28 cellular contexts compared by ENCODE assay signal in the genomic region with DNA sequence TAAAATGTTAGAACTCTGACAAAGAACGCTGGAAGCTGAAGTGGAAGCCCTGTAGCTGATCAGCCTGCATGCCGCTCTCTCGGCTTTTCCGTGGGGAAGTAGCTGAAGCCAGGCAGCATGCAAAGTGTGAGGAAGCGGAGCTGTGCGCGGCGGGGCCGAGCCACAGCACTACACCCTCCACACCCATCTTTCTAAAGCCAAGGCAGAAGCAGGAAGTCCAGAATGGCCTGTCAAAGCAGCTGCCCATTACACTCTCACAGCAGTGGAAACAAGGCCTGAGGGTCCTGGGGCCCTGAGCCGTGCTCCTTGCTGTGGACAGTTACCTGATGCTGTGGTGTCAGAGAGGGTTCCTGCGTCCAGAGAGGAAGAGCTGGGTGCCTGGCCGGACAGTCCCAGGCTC.
DNase-seq lines count a peak whose midpoint lies in the region; ATAC-seq, FAIRE-seq and TF ChIP-seq lines count a peak whose summit lies in the region.
"Had no signal": no experiment of that assay in that cellular context is flagged by ENCODE, and none has a peak within 500 bp of the region (broad histone marks: within the 10 kb centered on the region; RNA-seq: fewer than 3 reads in every experiment).

No MANE protein-coding gene starts in this region.

- H3K4me3 Mint-ChIP-seq in H9, result no peak overlapping the region
- H3K4me3 Mint-ChIP-seq in osteocyte (ENCODE audit: unreplicated experiment), result no peak overlapping the region
- H3K4me3 Mint-ChIP-seq: activated CD4-positive, alpha-beta memory T cell treated with anti-CD3 and anti-CD28 coated beads for 36 hours; GM23338; T-helper 1 cell treated with Interleukin-12 subunit alpha and Interleukin-12 subunit beta and Interleukin-4 antibody, amounts not matched to agents 30 μg/mL and 1 μg/mL, for 36 hours had no signal

- no peak overlapping the region for H3K4me3 ChIP-seq in heart right ventricle
- no peak overlapping the region for H3K4me3 ChIP-seq in dorsolateral prefrontal cortex
- H3K4me3 ChIP-seq in HepG2 (replicated peaks in 1 of 3; ENCODE audit: insufficient read depth in 1 of 3, low read depth in 2 of 3, low read length in 3 of 3), result no peak overlapping the region
- no peak overlapping the region for H3K4me3 ChIP-seq in upper lobe of right lung
- no peak overlapping the region for H3K4me3 ChIP-seq in mammary epithelial cell (replicated peaks in 1 of 3; ENCODE audit: insufficient read depth in 1 of 3, low read depth in 2 of 3, low read length in 3 of 3)
- H3K4me3 ChIP-seq: BLaER1, GM23338, lower lobe of right lung, psoas muscle, skin epidermis, testis, vagina had no signal

- no peak overlapping the region for H3K14ac ChIP-seq in H9 (ENCODE audit: insufficient read depth, low read length)

- H3K36me3 ChIP-seq in heart right ventricle (peaks cover under 1 to 100% (median 73%) of the 10 kb centered on the region in 9 donors), HepG2 (replicated peaks in 1 of 2; ENCODE audit: control insufficient read depth in 1 of 2, insufficient read depth in 2 of 2, low read length in 2 of 2) (peaks cover 30 to 79% of the 10 kb centered on the region in 2 experiments), upper lobe of right lung (peaks cover 99% of the 10 kb centered on the region), mammary epithelial cell (ENCODE audit: insufficient read depth, low read length) (peaks cover 61% of the 10 kb centered on the region)

- H2BK12ac ChIP-seq in H9 (ENCODE audit: insufficient read length, low read depth, low read length), result no peak overlapping the region

- peaks cover 3% of the 10 kb centered on the region; the same call in 1 of the 2 replicates for H4K20me1 ChIP-seq in HepG2 (ENCODE audit: insufficient read depth, low read length)
- H4K20me1 ChIP-seq in H9 (ENCODE audit: control insufficient read depth, insufficient read depth, insufficient read length), result no peaks in the 10 kb centered on the region
- no peaks in the 10 kb centered on the region for H4K20me1 ChIP-seq in mammary epithelial cell (ENCODE audit: insufficient read depth, low read length)

- no peak overlapping the region for H4K5ac ChIP-seq in H9 (ENCODE audit: insufficient read length, low read depth, low read length)

- H3K27me3 Mint-ChIP-seq in H9 (ENCODE audit: low read depth) (no peaks in the 10 kb centered on the region; the same call in 1 of the 2 replicates), osteocyte (ENCODE audit: unreplicated experiment) (no peaks in the 10 kb centered on the region)
- H3K27me3 Mint-ChIP-seq: activated CD4-positive, alpha-beta memory T cell treated with anti-CD3 and anti-CD28 coated beads for 36 hours had no signal

- H3K36me3 Mint-ChIP-seq in H9 (ENCODE audit: insufficient read depth in 1 of 3, low read depth in 3 of 3), result peaks cover 76 to 98% (median 97%) of the 10 kb centered on the region in 3 experiments
- H3K36me3 Mint-ChIP-seq in osteocyte (ENCODE audit: unreplicated experiment), result peaks cover 78% of the 10 kb centered on the region

- H3T11ph ChIP-seq in H9 (ENCODE audit: low read length), result no peak overlapping the region

- no peak overlapping the region for H2AK5ac ChIP-seq in H9 (ENCODE audit: insufficient read length, low read length)

- H3K9ac ChIP-seq in HepG2 (ENCODE audit: insufficient read depth, low read depth, low read length) (no peak overlapping the region), H9 (ENCODE audit: extremely low read depth, insufficient read length, low read length) (no peak overlapping the region), mammary epithelial cell (ENCODE audit: insufficient read depth, low read length) (no peak overlapping the region)
- H3K9ac ChIP-seq: BLaER1 had no signal

- H3K27ac Mint-ChIP-seq in H9 (peak overlapping the region in 1 of 3 experiments; percentile 70; a peak in 1 of 7 replicates), osteocyte (ENCODE audit: unreplicated experiment) (no peak overlapping the region)
- H3K27ac Mint-ChIP-seq: activated CD4-positive, alpha-beta memory T cell treated with anti-CD3 and anti-CD28 coated beads for 36 hours; T-helper 1 cell treated with Interleukin-12 subunit alpha and Interleukin-12 subunit beta and Interleukin-4 antibody, amounts not matched to agents 30 μg/mL and 1 μg/mL, for 36 hours had no signal

- dilution Hi-C loops in mammary epithelial cell (cut with HindIII; ENCODE audit: low sequenced_read_pairs), result no loop called here

- H2BK20ac ChIP-seq in H9 (ENCODE audit: low read depth, low read length, poor library complexity, severe bottlenecking), result no peak overlapping the region

- TF ChIP-seq EP300 in HepG2 (IDR thresholded peaks at IDR 0.05; ENCODE audit: low read depth in 2 of 2, low read length in 2 of 2) (no peak), HepG2 (CRISPR knock-in tag; IDR thresholded peaks at IDR 0.05; ENCODE audit: borderline replicate concordance) (no peak)

- TF ChIP-seq POLR2A in HepG2 (IDR thresholded peaks at IDR 0.05; ENCODE audit: insufficient read depth in 1 of 2, low read depth in 2 of 2, low read length in 2 of 2), result no peak

- TF ChIP-seq RAD21 in HepG2 (CRISPR knock-in tag; IDR thresholded peaks at IDR 0.05), result no peak

- H2BK15ac ChIP-seq in H9 (ENCODE audit: low read depth, low read length), result no peak overlapping the region

- H3K4me1 ChIP-seq in heart right ventricle (peaks cover 0 to 18% (median 6%) of the 10 kb centered on the region in 9 donors), HepG2 (ENCODE audit: insufficient read depth, low read length) (peaks cover 32% of the 10 kb centered on the region), upper lobe of right lung (no peaks in the 10 kb centered on the region), H9 (ENCODE audit: insufficient read depth, low read length) (no peaks in the 10 kb centered on the region), mammary epithelial cell (ENCODE audit: insufficient read depth, low read length) (no peaks in the 10 kb centered on the region)
- H3K4me1 ChIP-seq: BLaER1, lower lobe of right lung, psoas muscle, testis, vagina had no signal

- H4K91ac ChIP-seq in H9 (ENCODE audit: insufficient read length, low read depth, low read length), result no peak overlapping the region

- no peak overlapping the region for H4K8ac ChIP-seq in H9 (replicated peaks; ENCODE audit: insufficient read length, low read depth, low read length)

- H3K79me2 ChIP-seq in HepG2 (ENCODE audit: insufficient read depth, low read length), result no peaks in the 10 kb centered on the region
- H3K79me2 ChIP-seq in H9 (ENCODE audit: insufficient read depth, low read length), result no peaks in the 10 kb centered on the region
- H3K79me2 ChIP-seq in mammary epithelial cell (ENCODE audit: insufficient read depth, low read length), result no peaks in the 10 kb centered on the region

- no peaks in the 10 kb centered on the region; a peak in 1 of 5 replicates for H3K9me3 Mint-ChIP-seq in H9
- H3K9me3 Mint-ChIP-seq in osteocyte (ENCODE audit: unreplicated experiment), result no peaks in the 10 kb centered on the region
- H3K9me3 Mint-ChIP-seq: activated CD4-positive, alpha-beta memory T cell treated with anti-CD3 and anti-CD28 coated beads for 36 hours; GM23338; T-helper 1 cell treated with Interleukin-12 subunit alpha and Interleukin-12 subunit beta and Interleukin-4 antibody, amounts not matched to agents 30 μg/mL and 1 μg/mL, for 36 hours had no signal

- intact Hi-C loops in heart right ventricle (cut with DNase I), result loop anchor here in 1 of 10 donors (1.0 kb wide), 1 partner anchor 16 kb away; no protein-coding TSS in a partner anchor
- intact Hi-C loops in Right ventricle myocardium superior (cut with DNase I), result no loop called here
- intact Hi-C loops in dorsolateral prefrontal cortex (cut with DNase I), result no loop called here
- intact Hi-C loops in HepG2 (cut with micrococcal nuclease; ENCODE audit: unreplicated experiment), result no loop called here
- intact Hi-C loops in upper lobe of right lung (cut with DNase I), result no loop called here
- intact Hi-C loops in mammary epithelial cell (cut with micrococcal nuclease), result no loop called here

- DNase-seq in heart right ventricle (peak; percentile 17 to 21), Right ventricle myocardium superior (no peak), dorsolateral prefrontal cortex (no peak), HepG2 (ENCODE audit: low spot score) (no peak), upper lobe of right lung (no peak), H9 (no peak), osteocyte (ENCODE audit: extremely low spot score, unreplicated experiment) (no peak), mammary epithelial cell (no peak)
- DNase-seq: activated CD4-positive, alpha-beta memory T cell treated with anti-CD3 and anti-CD28 coated beads for 36 hours; activated CD8-positive, alpha-beta memory T cell treated with anti-CD3 and anti-CD28 coated beads, Interleukin-2, amount 50 U/mL, for 48 hours; activated effector memory CD4-positive, alpha-beta T cell treated with anti-CD3 and anti-CD28 coated beads, Interleukin-2, amount 50 U/mL, for 16 hours; DMS79; effector CD4-positive, alpha-beta T cell; foreskin fibroblast; KG1; lower lobe of right lung; NCI-H146; NCI-H2171 treated with DMSO at 0.1 percent for 48 hours; NCI-H526; psoas muscle; testis had no signal

- H3K56ac ChIP-seq in H9 (ENCODE audit: insufficient read length, low read depth, low read length), result no peak overlapping the region

- H3K23me2 ChIP-seq in H9 (ENCODE audit: insufficient read length, low read depth, low read length, poor library complexity, severe bottlenecking), result no peaks in the 10 kb centered on the region

- peaks cover 15% of the 10 kb centered on the region in 2 experiments for H3K4me1 Mint-ChIP-seq in H9
- no peaks in the 10 kb centered on the region for H3K4me1 Mint-ChIP-seq in osteocyte (ENCODE audit: unreplicated experiment)

- CTCF ChIA-PET in HepG2 (lab: Yijun Ruan, JAX; ENCODE audit: low intra/inter-chr PET ratio, low total read pairs) (no interaction called here), mammary epithelial cell (lab: Charles Lee; ENCODE audit: low non-redundant PET) (no interaction called here)

- H3K79me1 ChIP-seq in H9 (ENCODE audit: insufficient read depth, low read depth, low read length, poor library complexity, severe bottlenecking), result no peaks in the 10 kb centered on the region

- no peak overlapping the region for H2BK5ac ChIP-seq in H9 (ENCODE audit: insufficient read length, low read length)

- POLR2A ChIA-PET in HepG2 (lab: Yijun Ruan, JAX), result no interaction called here

- H3K27me3 ChIP-seq in heart right ventricle (no peaks in the 10 kb centered on the region), dorsolateral prefrontal cortex (no peaks in the 10 kb centered on the region), HepG2 (ENCODE audit: control insufficient read depth in 1 of 2, insufficient read depth in 2 of 2, low read length in 2 of 2) (no peaks in the 10 kb centered on the region), upper lobe of right lung (no peaks in the 10 kb centered on the region), H9 (ENCODE audit: insufficient read depth, low read length) (no peaks in the 10 kb centered on the region), mammary epithelial cell (ENCODE audit: insufficient read depth, low read length) (no peaks in the 10 kb centered on the region)
- H3K27me3 ChIP-seq: BLaER1, neutrophil, testis, vagina had no signal

- in situ Hi-C loops in HepG2 (cut with HindIII; ENCODE audit: extremely low pct_ligation_motif_present, low pct_unique_long_range_greater_than_20kb) (no loop called here), mammary epithelial cell (cut with MboI; ENCODE audit: low sequenced_read_pairs in 2 of 2) (no loop called here)

- H3K9me3 ChIP-seq in heart right ventricle (no peaks in the 10 kb centered on the region), HepG2 (ENCODE audit: low read length) (no peaks in the 10 kb centered on the region), upper lobe of right lung (no peaks in the 10 kb centered on the region), H9 (ENCODE audit: control insufficient read depth, low read depth, low read length) (no peaks in the 10 kb centered on the region), mammary epithelial cell (replicated peaks; ENCODE audit: insufficient read depth, low read length) (no peaks in the 10 kb centered on the region)
- H3K9me3 ChIP-seq: BLaER1, lower lobe of right lung, neutrophil, psoas muscle, testis, vagina had no signal

- H3K4ac ChIP-seq in H9 (ENCODE audit: low read depth, low read length), result no peak overlapping the region

- BruUV-seq in HepG2 (replicated peaks; lab: Mats Ljungman, UMichigan) (no TSS peak), mammary epithelial cell (replicated peaks; lab: Mats Ljungman, UMichigan) (no TSS peak)

- ATAC-seq in heart right ventricle (peak; percentile 55 to 94 (median 81)), Right ventricle myocardium superior (ENCODE audit: poor library complexity) (no peak), HepG2 (no peak; the same call in 2 of the 3 replicates), upper lobe of right lung (peak; percentile 64)

- H3K18ac ChIP-seq in H9 (ENCODE audit: insufficient read length, low read depth, low read length), result no peak overlapping the region

- peak overlapping the region in 9 of 10 donors; percentile 21 to 80 (median 51) for H3K27ac ChIP-seq in heart right ventricle
- peak overlapping the region in 38 of 59 donors; percentile 3 to 78 (median 45) for H3K27ac ChIP-seq in dorsolateral prefrontal cortex
- peak overlapping the region; percentile 9 for H3K27ac ChIP-seq in HepG2 (ENCODE audit: extremely low read length, insufficient read depth, low read length)
- H3K27ac ChIP-seq in upper lobe of right lung, result no peak overlapping the region
- H3K27ac ChIP-seq in H9 (ENCODE audit: insufficient read length, low read depth, low read length), result no peak overlapping the region
- H3K27ac ChIP-seq in mammary epithelial cell (ENCODE audit: insufficient read depth, low read depth, low read length), result no peak overlapping the region
- H3K27ac ChIP-seq: BLaER1, lower lobe of right lung, neutrophil, psoas muscle, testis, vagina had no signal

- FAIRE-seq in HepG2 (lab: Jason Lieb, UNC), result no peak
- FAIRE-seq: RCC 7860 had no signal

- H2AFZ ChIP-seq in HepG2 (ENCODE audit: low read length) (no peak overlapping the region), H9 (ENCODE audit: low read length) (no peak overlapping the region), mammary epithelial cell (ENCODE audit: low read depth, low read length) (no peak overlapping the region)
- H2AFZ ChIP-seq: GM23338 had no signal

- WGBS in heart right ventricle, 2 donors, result 66 to 69% methylated on average over 12 of the region's 12 CpGs
- over 99% methylated on average over 10 of the region's 12 CpGs for WGBS in HepG2 (ENCODE audit: low lambda C conversion rate)
- WGBS in H9 (ENCODE audit: extremely low coverage, insufficient read length, low lambda C conversion rate), result no CpG with 5 or more reads among the region's 12 CpGs
- 93% methylated on average over 12 of the region's 12 CpGs for WGBS in mammary epithelial cell (ENCODE audit: low coverage, missing lambda C conversion rate)

- H3K23ac ChIP-seq in H9 (ENCODE audit: insufficient read length, low read depth, low read length), result no peak overlapping the region

- H2BK120ac ChIP-seq in H9 (ENCODE audit: low read depth, low read length, poor library complexity, severe bottlenecking), result no peak overlapping the region

- TF ChIP-seq CTCF in heart right ventricle (IDR thresholded peaks at IDR 0.05) (no peak), dorsolateral prefrontal cortex (IDR thresholded peaks at IDR 0.05 in 54 of 56, conservative IDR thresholded peaks at IDR 0.05 in 2 of 56; ENCODE audit: low read depth in 1 of 56, partially characterized antibody in 56 of 56) (no peak), HepG2 (CRISPR knock-in tag; IDR thresholded peaks at IDR 0.05) (no peak), upper lobe of right lung (IDR thresholded peaks at IDR 0.05) (no peak), H9 (conservative IDR thresholded peaks at IDR 0.05) (no peak), osteocyte (IDR thresholded peaks at IDR 0.05) (no peak), mammary epithelial cell (conservative IDR thresholded peaks at IDR 0.05 in 1 of 2, IDR thresholded peaks at IDR 0.05 in 1 of 2; ENCODE audit: extremely low read depth in 1 of 2, insufficient read depth in 1 of 2, low read depth in 1 of 2, low read length in 2 of 2) (no peak)

- no peak overlapping the region for H3K4me2 ChIP-seq in HepG2 (ENCODE audit: low read depth, low read length)
- H3K4me2 ChIP-seq in H9 (ENCODE audit: insufficient read depth, insufficient read length, low read length), result no peak overlapping the region
- H3K4me2 ChIP-seq in mammary epithelial cell (ENCODE audit: insufficient read depth, low read depth, low read length), result no peak overlapping the region
- H3K4me2 ChIP-seq: BLaER1, GM23338 had no signal

Comparison
In these comparisons a context has a peak if more than half of its experiments do, and no peak if none do; other contexts are left out.
1. ATAC-seq: peak in heart right ventricle (8 of 8) and upper lobe of right lung (single experiment); none in Right ventricle myocardium superior (single experiment) and HepG2 (single experiment).
2. DNase-seq: peak in heart right ventricle (2 of 2); none in Right ventricle myocardium superior (single experiment), dorsolateral prefrontal cortex (0 of 10), HepG2 (single experiment), upper lobe of right lung (single experiment), H9 (single experiment), osteocyte (single experiment) and mammary epithelial cell (single experiment).
3. H3K27ac ChIP-seq: peak in heart right ventricle (9 of 10), dorsolateral prefrontal cortex (38 of 59) and HepG2 (single experiment); none in upper lobe of right lung (single experiment), H9 (single experiment) and mammary epithelial cell (single experiment).